ENCODE assay signal across 23 cellular contexts in the genomic region with DNA sequence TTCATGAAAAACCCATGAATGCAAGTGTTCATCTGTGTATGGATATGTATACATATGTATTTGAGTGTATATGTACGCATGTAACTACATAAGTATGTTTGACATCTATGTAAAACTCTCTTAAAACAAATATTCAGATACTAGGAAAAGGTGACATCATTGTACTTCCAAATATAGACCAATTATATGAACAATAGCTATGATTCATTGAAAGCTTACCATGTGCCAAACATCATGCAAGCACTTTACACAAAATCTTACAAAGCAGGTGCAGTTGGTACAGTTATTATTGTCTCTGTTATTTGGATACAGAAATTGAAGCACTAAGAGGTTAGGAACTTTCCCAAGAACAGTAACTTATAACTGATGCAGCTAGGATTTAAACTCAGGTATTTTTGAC. TPM values are rescaled to one million over a fixed set of nuclear protein-coding genes. Genes with fewer than 3 reads are reported as not detected.
DNase-seq lines count a peak whose midpoint lies in the region; ATAC-seq, FAIRE-seq and TF ChIP-seq lines count a peak whose summit lies in the region.
"Had no signal": no experiment of that assay in that cellular context is flagged by ENCODE, and none has a peak within 500 bp of the region (broad histone marks: within the 10 kb centered on the region; RNA-seq: fewer than 3 reads in every experiment).

No MANE protein-coding gene starts in this region.

- no peak for TF ChIP-seq CTCF in K562 (IDR thresholded peaks at IDR 0.05 in 2 of 3, conservative IDR thresholded peaks at IDR 0.05 in 1 of 3; ENCODE audit: insufficient read depth in 2 of 3, low read depth in 1 of 3, low read length in 3 of 3)

- H3K4me1 ChIP-seq in K562 (replicated peaks in 1 of 2; ENCODE audit: control insufficient read depth in 2 of 2, insufficient read depth in 2 of 2, low read length in 2 of 2) = peaks cover 0 to 8% of the 10 kb centered on the region in 2 experiments; a peak in 2 of 5 replicates
- H3K4me1 ChIP-seq: gastrocnemius medialis had no signal

- H2AFZ ChIP-seq in K562 (ENCODE audit: low read depth, low read length) = no peak overlapping the region

- no peak for TF ChIP-seq EP300 in K562 (IDR thresholded peaks at IDR 0.05; ENCODE audit: low read length)

- no peaks in the 10 kb centered on the region for H3K79me2 ChIP-seq in K562 (ENCODE audit: control insufficient read depth, insufficient read depth, low read length)

- no peak for ATAC-seq in K562
- ATAC-seq: gastrocnemius medialis; right cardiac atrium; stimulated activated memory B cell treated with anti-CD40 and anti-IgM and Interleukin-4, amounts not matched to agents 10 μg/mL and 1 μg/mL and 100 μg/mL, for 72 hours had no signal

- H3K27me3 ChIP-seq in K562 (ENCODE audit: control insufficient read depth in 2 of 2, insufficient read depth in 2 of 2, low read length in 2 of 2) = no peaks in the 10 kb centered on the region
- H3K27me3 ChIP-seq: gastrocnemius medialis had no signal

- 0% methylated on average over 1 of the region's 1 CpG for WGBS in K562 (ENCODE audit: insufficient coverage, low coverage, missing lambda C conversion rate)

- no peaks in the 10 kb centered on the region for H3K36me3 ChIP-seq in K562 (ENCODE audit: control insufficient read depth, insufficient read depth, low read length)
- H3K36me3 ChIP-seq: gastrocnemius medialis, thoracic aorta had no signal

- DNase-seq in HT1080 (ENCODE audit: low read depth) (peak; percentile 32), NCI-H2107 (lab: John Stamatoyannopoulos, UW) (peak; percentile 5), K562 (ENCODE audit: extremely low read depth in 1 of 4, low spot score in 3 of 4) (no peak), pulmonary artery endothelial cell (ENCODE audit: low read depth, low spot score) (peak; percentile 8), NCI-H82 treated with DMSO at 0.1 percent for 48 hours (lab: John Stamatoyannopoulos, UW; ENCODE audit: unreplicated experiment) (no peak), SW 1271 (lab: John Stamatoyannopoulos, UW) (no peak), OCI-M1 (lab: John Stamatoyannopoulos, UW) (no peak)
- DNase-seq: activated CD4-positive, alpha-beta memory T cell treated with anti-CD3 and anti-CD28 coated beads for 36 hours; activated naive CD4-positive, alpha-beta T cell treated with anti-CD3 and anti-CD28 coated beads, Interleukin-2, amount 10 ng/mL, durations not matched to agents 7 days and 5 days; gastrocnemius medialis; GF-D8; NCI-H2029 treated with DMSO at 0.1 percent for 48 hours; right cardiac atrium; SHP77; stimulated activated CD4-positive, alpha-beta T cell treated with anti-CD3 and anti-CD28 coated beads, Interleukin-15, amount 100 ng/mL, for 24 hours had no signal

- intact Hi-C loops in K562 (cut with micrococcal nuclease) = no loop called here

- in situ Hi-C loops in K562 (cut with MboI) = no loop called here

- TF ChIP-seq RAD21 in K562 (CRISPR knock-in tag; conservative IDR thresholded peaks at IDR 0.05 in 1 of 2, IDR thresholded peaks at IDR 0.05 in 1 of 2) = no peak

- H4K20me1 ChIP-seq in K562 (replicated peaks; ENCODE audit: control insufficient read depth, insufficient read depth, low read length) = no peaks in the 10 kb centered on the region

- no peak overlapping the region for H3K27ac ChIP-seq in K562 (ENCODE audit: extremely low read depth, low read depth, low read length)
- H3K27ac ChIP-seq: gastrocnemius medialis, thoracic aorta, VCaP had no signal

- no peak for FAIRE-seq in K562 (lab: Jason Lieb, UNC)
- FAIRE-seq: D721Med, endometrium, HTR-8/SVneo had no signal

- no TSS peak for BruUV-seq in K562 (replicated peaks; lab: Mats Ljungman, UMichigan)

- CTCF ChIA-PET in K562 (lab: Yijun Ruan, JAX; ENCODE audit: low intra/inter-chr PET ratio) = no interaction called here

- H3K9ac ChIP-seq in K562 (ENCODE audit: insufficient read depth in 1 of 2, low read depth in 2 of 2, low read length in 2 of 2) = no peak overlapping the region

- no peaks in the 10 kb centered on the region for H3K9me1 ChIP-seq in K562 (ENCODE audit: control insufficient read depth, insufficient read depth, low read length)

- no peak overlapping the region for H3K4me3 ChIP-seq in K562
- H3K4me3 ChIP-seq: gastrocnemius medialis, thoracic aorta had no signal

- H3K4me2 ChIP-seq in K562 (ENCODE audit: insufficient read depth, low read length) = no peak overlapping the region

- no peaks in the 10 kb centered on the region for H3K9me3 ChIP-seq in K562 (replicated peaks; ENCODE audit: control insufficient read depth, insufficient read depth, low read depth, low read length)
- H3K9me3 ChIP-seq: gastrocnemius medialis, thoracic aorta had no signal

- POLR2A ChIA-PET in K562 (lab: Yijun Ruan, JAX) = no interaction called here

- TF ChIP-seq POLR2A in K562 (conservative IDR thresholded peaks at IDR 0.05) = no peak

TF ChIP-seq in K562, 482 proteins besides CTCF, POLR2A, EP300 and RAD21:
- TF ChIP-seq, protein P1, sequence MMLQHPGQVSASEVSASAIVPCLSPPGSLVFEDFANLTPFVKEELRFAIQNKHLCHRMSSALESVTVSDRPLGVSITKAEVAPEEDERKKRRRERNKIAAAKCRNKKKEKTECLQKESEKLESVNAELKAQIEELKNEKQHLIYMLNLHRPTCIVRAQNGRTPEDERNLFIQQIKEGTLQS (IDR thresholded peaks at IDR 0.05) = peak; percentile 33; the same call in 1 of the 2 replicates
- TF ChIP-seq, protein P1 (CRISPR knock-in tag; conservative IDR thresholded peaks at IDR 0.05) = no peak
- TF ChIP-seq, protein P2, sequence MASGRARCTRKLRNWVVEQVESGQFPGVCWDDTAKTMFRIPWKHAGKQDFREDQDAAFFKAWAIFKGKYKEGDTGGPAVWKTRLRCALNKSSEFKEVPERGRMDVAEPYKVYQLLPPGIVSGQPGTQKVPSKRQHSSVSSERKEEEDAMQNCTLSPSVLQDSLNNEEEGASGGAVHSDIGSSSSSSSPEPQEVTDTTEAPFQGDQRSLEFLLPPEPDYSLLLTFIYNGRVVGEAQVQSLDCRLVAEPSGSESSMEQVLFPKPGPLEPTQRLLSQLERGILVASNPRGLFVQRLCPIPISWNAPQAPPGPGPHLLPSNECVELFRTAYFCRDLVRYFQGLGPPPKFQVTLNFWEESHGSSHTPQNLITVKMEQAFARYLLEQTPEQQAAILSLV (tag; IDR thresholded peaks at IDR 0.05) = no peak

RNA-seq across cellular contexts. Expression of a gene that starts 21.4 kb away (rescaled TPM):
- total RNA-seq in HT1080 (2014; rRNA removed; shearing (Covaris generic)) = not detected in 2 replicates
- 0.10 TPM in 1 of 2 replicates, not detected in the other for polyA plus RNA-seq in HT1080 (2015; cell fraction: cytosol; rRNA removed)
- not detected in 2 replicates for polyA plus RNA-seq in HT1080 (2015; cell fraction: nucleus; rRNA removed)
- not detected in 2 replicates for total RNA-seq in K562 (2011; cell fraction: chromatin; rRNA removed; ENCODE audit: low replicate concordance)
- total RNA-seq in K562 (2011; cell fraction: nucleolus; rRNA removed) = not detected in 2 replicates
- total RNA-seq in K562 (2011; cell fraction: nucleoplasm; rRNA removed) = not detected in 2 replicates
- 0.29 TPM in 1 of 2 replicates, not detected in the other for total RNA-seq in K562 (2014; rRNA removed)
- total RNA-seq in K562 (2014; rRNA removed; fragmentation: Illumina TruSeq; extraction: Trizol) = 0.11 TPM in 1 of 2 replicates, not detected in the other
- 0.14 and 0.19 TPM in 2 replicates for total RNA-seq in K562 (2015; rRNA removed; fragmentation: Illumina TruSeq; extraction: Trizol)
- 0.16 and 0.25 TPM in 2 replicates for total RNA-seq in K562 (2021)
- polyA plus RNA-seq in K562 (2011; rRNA removed) = 0.07 TPM in 1 of 2 replicates, not detected in the other
- 0.04 TPM in 1 of 2 replicates, not detected in the other for polyA plus RNA-seq in K562 (2011; cell fraction: cytosol; rRNA removed)
- not detected in 2 replicates for polyA plus RNA-seq in K562 (2011; cell fraction: nucleus; rRNA removed)
- 1.8 and 4.3 TPM in 2 replicates for polyA plus RNA-seq in K562 (2012)
- polyA plus RNA-seq in K562 (2014; fragmentation: Illumina TruSeq; extraction: Trizol) = 0.13 and 0.14 TPM in 2 replicates
- polyA plus RNA-seq in K562 (2014; fragmentation: Nextera tagmentation; extraction: Ambion mirVana) = under 1 TPM; 0.08 to 0.45 TPM
- polyA plus RNA-seq in K562 (2014; rRNA removed) = 0.27 TPM in 1 of 2 replicates, not detected in the other
- polyA minus RNA-seq in K562 (2011; rRNA and poly(A)+ RNA removed) = 0.14 TPM in 1 of 2 replicates, not detected in the other
- not detected in 2 replicates for polyA minus RNA-seq in K562 (2011; cell fraction: cytosol; rRNA and poly(A)+ RNA removed)
- not detected in 2 replicates for polyA minus RNA-seq in K562 (2011; cell fraction: nucleus; rRNA and poly(A)+ RNA removed)
- not detected in 2 replicates for total RNA-seq in pulmonary artery endothelial cell
- total RNA-seq: activated CD4-positive, alpha-beta memory T cell treated with anti-CD3 and anti-CD28 coated beads for 36 hours; gastrocnemius medialis; mucosa of gallbladder; right cardiac atrium; thoracic aorta had no signal
- polyA plus RNA-seq: BJ, right cardiac atrium had no signal

Comparison
In these comparisons a context has a peak if more than half of its experiments do, and no peak if none do; other contexts are left out.
1. DNase-seq: peak in HT1080 (single experiment), NCI-H2107 (single experiment) and pulmonary artery endothelial cell (single experiment); none in K562 (0 of 4), NCI-H82 treated with DMSO at 0.1 percent for 48 hours (single experiment), SW 1271 (0 of 2) and OCI-M1 (single experiment).